Comparison of ENCODE assay signal across 26 cellular contexts in the genomic region with DNA sequence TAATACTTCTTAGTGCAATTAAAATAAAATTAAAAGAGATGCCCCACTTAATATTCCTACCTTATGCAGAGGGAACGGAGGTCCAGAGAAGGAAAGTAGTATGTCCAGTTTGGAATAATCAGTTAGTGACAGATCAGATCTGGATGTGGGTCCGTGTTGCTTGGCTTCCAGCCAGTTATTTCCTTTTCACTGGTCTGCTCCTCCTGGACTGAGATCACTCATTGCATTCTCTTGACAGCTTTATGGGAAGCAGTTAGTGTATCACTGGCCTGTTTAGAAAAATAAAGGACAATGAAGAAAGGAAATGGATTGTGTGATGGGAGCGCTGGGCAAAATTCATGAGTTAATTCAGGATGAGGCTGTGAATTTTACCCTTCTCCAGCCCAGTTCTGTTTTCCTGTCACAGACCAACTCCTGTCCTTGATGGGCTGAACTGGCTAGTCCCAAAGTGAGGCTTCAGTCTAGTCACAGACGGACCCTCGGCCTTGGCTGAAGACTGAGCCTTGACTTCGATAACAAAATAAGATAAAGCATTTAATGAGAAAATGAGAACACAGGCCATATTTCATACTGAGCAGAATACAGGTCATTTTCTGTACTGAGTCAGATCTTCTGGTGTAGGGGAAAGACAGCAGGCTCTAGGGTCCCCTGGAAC.
A peak's percentile ranks its signal among the peaks of the same experiment; 100 is the strongest.
DNase-seq lines count a peak whose midpoint lies in the region; ATAC-seq, FAIRE-seq and TF ChIP-seq lines count a peak whose summit lies in the region.
"Had no signal": no experiment of that assay in that cellular context is flagged by ENCODE, and none has a peak within 500 bp of the region (broad histone marks: within the 10 kb centered on the region; RNA-seq: fewer than 3 reads in every experiment).

No MANE protein-coding gene starts in this region.

- DNase-seq in COR-L47 (lab: John Stamatoyannopoulos, UW) (peak; percentile 7), NCI-H69 (lab: John Stamatoyannopoulos, UW) (peak; percentile 65), dermis blood vessel endothelial cell (peak; percentile 45), lung microvascular endothelial cell (ENCODE audit: low read depth in 2 of 2) (peak; percentile 39 to 82), HTR-8/SVneo (ENCODE audit: insufficient read length, low spot score) (no peak), type B pancreatic cell (ENCODE audit: extremely low spot score, unreplicated experiment) (no peak)
- DNase-seq: activated CD4-positive, alpha-beta memory T cell treated with anti-CD3 and anti-CD28 coated beads for 36 hours; activated T-cell treated with anti-CD3 and anti-CD28 coated beads for 4 hours; amniotic stem cell; central memory CD4-positive, alpha-beta T cell; GOT3; KG1; left colon; MV-4-11; NCI-H1930; NCI-H526 treated with DMSO at 0.1 percent for 48 hours; OCI-M1; psoas muscle; SIG-M5; stimulated activated naive CD4-positive, alpha-beta T cell had no signal

- H3K27ac Mint-ChIP-seq in type B pancreatic cell, result no peak overlapping the region
- H3K27ac Mint-ChIP-seq: activated CD4-positive, alpha-beta memory T cell treated with anti-CD3 and anti-CD28 coated beads for 36 hours; T-helper 1 cell treated with Interleukin-12 subunit alpha and Interleukin-12 subunit beta and Interleukin-4 antibody, amounts not matched to agents 30 μg/mL and 1 μg/mL, for 36 hours; WTC11 had no signal

- no peaks in the 10 kb centered on the region for H3K9me3 Mint-ChIP-seq in type B pancreatic cell
- H3K9me3 Mint-ChIP-seq: activated CD4-positive, alpha-beta memory T cell treated with anti-CD3 and anti-CD28 coated beads for 36 hours; neural crest cell; T-helper 1 cell treated with Interleukin-12 subunit alpha and Interleukin-12 subunit beta and Interleukin-4 antibody, amounts not matched to agents 30 μg/mL and 1 μg/mL, for 36 hours; WTC11 had no signal

- H3K4me3 Mint-ChIP-seq in type B pancreatic cell, result no peak overlapping the region
- H3K4me3 Mint-ChIP-seq: activated CD4-positive, alpha-beta memory T cell treated with anti-CD3 and anti-CD28 coated beads for 36 hours; neural crest cell; T-helper 1 cell treated with Interleukin-12 subunit alpha and Interleukin-12 subunit beta and Interleukin-4 antibody, amounts not matched to agents 30 μg/mL and 1 μg/mL, for 36 hours; WTC11 had no signal

- peaks cover 28% of the 10 kb centered on the region for H3K27me3 Mint-ChIP-seq in type B pancreatic cell

- ATAC-seq in GM21367 (IDR thresholded peaks at IDR 0.05; ENCODE audit: unreplicated experiment) (no peak), GM21526 (IDR thresholded peaks at IDR 0.05; ENCODE audit: low FRiP score, unreplicated experiment) (no peak)
- ATAC-seq: GM12878, left colon, psoas muscle, WTC11 had no signal

- TF ChIP-seq CTCF in type B pancreatic cell (conservative IDR thresholded peaks at IDR 0.05), result no peak

- no peaks in the 10 kb centered on the region for H3K36me3 Mint-ChIP-seq in type B pancreatic cell
- H3K36me3 Mint-ChIP-seq: activated CD4-positive, alpha-beta memory T cell treated with anti-CD3 and anti-CD28 coated beads for 36 hours; WTC11 had no signal

- no peak for FAIRE-seq in HTR-8/SVneo (lab: Jason Lieb, UNC)
- FAIRE-seq: GM12878 had no signal

- peaks cover 17% of the 10 kb centered on the region for H3K4me1 Mint-ChIP-seq in type B pancreatic cell (ENCODE audit: unreplicated experiment)

Comparison
In these comparisons a context has a peak if more than half of its experiments do, and no peak if none do; other contexts are left out.
1. DNase-seq: peak in COR-L47 (single experiment), NCI-H69 (single experiment), dermis blood vessel endothelial cell (single experiment) and lung microvascular endothelial cell (2 of 2); none in HTR-8/SVneo (single experiment) and type B pancreatic cell (single experiment).